Comparison of ENCODE assay signal across 14 cellular contexts in the genomic region with DNA sequence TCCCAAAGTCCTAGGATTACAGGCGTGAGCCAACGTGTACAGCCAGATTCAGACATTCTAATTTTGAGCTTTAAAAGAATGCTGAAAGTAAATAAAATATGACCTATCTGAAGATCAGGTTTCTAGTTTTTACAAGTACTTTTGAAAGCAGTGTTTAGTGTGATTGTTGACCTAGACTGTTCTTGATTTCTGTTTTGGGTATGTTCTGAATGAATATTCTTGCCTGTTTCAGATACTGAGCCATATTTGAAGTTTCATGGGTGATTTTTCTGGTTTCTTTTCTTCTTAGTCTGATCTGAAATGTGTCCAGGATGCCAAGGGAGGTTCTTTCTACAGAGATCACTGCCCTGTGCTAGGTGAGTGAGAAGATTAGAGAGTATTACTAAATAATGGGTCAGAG. TPM values are rescaled to one million over a fixed set of nuclear protein-coding genes. Genes with fewer than 3 reads are reported as not detected.
DNase-seq lines count a peak whose midpoint lies in the region; ATAC-seq and TF ChIP-seq lines count a peak whose summit lies in the region.
"Had no signal": no experiment of that assay in that cellular context is flagged by ENCODE, and none has a peak within 500 bp of the region (broad histone marks: within the 10 kb centered on the region; RNA-seq: fewer than 3 reads in every experiment).

No MANE protein-coding gene starts in this region.

- ATAC-seq in GM18502 (IDR thresholded peaks at IDR 0.05; ENCODE audit: poor library complexity, unreplicated experiment) (peak; percentile 68), GM19467 (IDR thresholded peaks at IDR 0.05; ENCODE audit: unreplicated experiment) (peak; percentile 65), HG02943 (IDR thresholded peaks at IDR 0.05; ENCODE audit: low read depth, unreplicated experiment) (peak; percentile 52)

- no peak overlapping the region for H3K9ac ChIP-seq in adipocyte (ENCODE audit: low read length)

- WGBS in tibial nerve, 2 donors: 52 to 63% methylated on average over 2 of the region's 2 CpGs

- H3K27me3 ChIP-seq in adipocyte (replicated peaks; ENCODE audit: control insufficient read depth, insufficient read depth, low read length) (no peaks in the 10 kb centered on the region), tibial nerve (no peaks in the 10 kb centered on the region)
- H3K27me3 ChIP-seq: vagina had no signal

- H3K27ac ChIP-seq in tibial nerve: no peak overlapping the region
- H3K27ac ChIP-seq: SK-N-MC, vagina had no signal

- H3K36me3 ChIP-seq in adipocyte (ENCODE audit: control insufficient read depth, insufficient read depth, low read length, severe bottlenecking) (peaks cover 33% of the 10 kb centered on the region), tibial nerve (peaks cover 3 to 65% (median 5%) of the 10 kb centered on the region in 3 donors)

- H3K4me3 ChIP-seq in adipocyte (ENCODE audit: low read length): no peak overlapping the region
- no peak overlapping the region for H3K4me3 ChIP-seq in tibial nerve
- H3K4me3 ChIP-seq: SK-N-MC, vagina had no signal

- TF ChIP-seq POLR2A in tibial nerve (IDR thresholded peaks at IDR 0.05): no peak

- H3K9me3 ChIP-seq in adipocyte (ENCODE audit: control insufficient read depth, low read length) (no peaks in the 10 kb centered on the region), tibial nerve (no peaks in the 10 kb centered on the region)
- H3K9me3 ChIP-seq: vagina had no signal

- H3K4me1 ChIP-seq in adipocyte (ENCODE audit: control insufficient read depth, insufficient read depth, low read length): no peaks in the 10 kb centered on the region
- peaks cover 0 to 4% (median 0%) of the 10 kb centered on the region in 4 donors for H3K4me1 ChIP-seq in tibial nerve

- TF ChIP-seq CTCF in tibial nerve (IDR thresholded peaks at IDR 0.05): no peak

- no peak for TF ChIP-seq EP300 in tibial nerve (IDR thresholded peaks at IDR 0.05)

- DNase-seq in adipocyte (ENCODE audit: low read depth) (peak; percentile 60), tibial nerve (ENCODE audit: low spot score in 2 of 2) (no peak), DMS79 treated with DMSO at 0.1 percent for 48 hours (lab: John Stamatoyannopoulos, UW) (no peak), NCI-H1694 treated with DMSO at 0.1 percent for 48 hours (lab: John Stamatoyannopoulos, UW) (no peak), NAMALWA (ENCODE audit: low spot score) (no peak)
- DNase-seq: activated CD4-positive, alpha-beta T cell treated with anti-CD3 and anti-CD28 coated beads for 1 hour; activated gamma-delta T cell treated with Interleukin-2 at 50 U/mL for 16 hours; GDM1; NCI-H1048 had no signal

RNA-seq across cellular contexts. Expression of a gene that starts 37.2 kb away (rescaled TPM):
- total RNA-seq in tibial nerve: 10 to 100 TPM; 25.8 to 33.9 (median 28.4) TPM
